In the genomic region with DNA sequence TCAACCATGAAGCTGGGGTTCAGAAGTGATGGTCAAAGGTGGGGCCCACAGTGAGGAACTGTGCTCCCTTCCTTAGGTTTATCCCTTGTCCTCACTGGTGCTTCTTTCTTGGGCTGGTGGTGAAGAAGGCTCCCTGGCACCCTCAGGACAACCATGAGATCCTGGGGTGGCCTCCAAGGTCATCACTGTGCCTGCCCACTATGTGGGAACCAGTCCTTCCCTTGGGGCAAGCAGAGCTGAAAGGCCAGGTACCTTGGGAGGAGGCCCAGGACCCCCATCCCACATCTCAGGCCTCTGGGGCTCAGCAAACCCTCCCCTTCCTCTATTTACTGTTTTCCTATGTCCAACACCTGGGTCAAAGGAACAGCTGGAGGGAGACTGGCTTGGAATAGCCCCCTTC, we compare ENCODE assay signal across 35 cellular contexts.
"Had no signal": no experiment of that assay in that cellular context is flagged by ENCODE, and none has a peak within 500 bp of the region (broad histone marks: within the 10 kb centered on the region; RNA-seq: fewer than 3 reads in every experiment).

No MANE protein-coding gene starts in this region.

- H3K9me3 ChIP-seq: adrenal gland, body of pancreas, breast epithelium, MG63 had no signal

- DNase-seq: activated CD4-positive, alpha-beta memory T cell treated with anti-CD3 and anti-CD28 coated beads, Interleukin-2, amount 10 ng/mL, durations not matched to agents 7 days and 5 days; activated CD4-positive, alpha-beta T cell treated with anti-CD3 and anti-CD28 coated beads for 1 hour; activated CD4-positive, alpha-beta T cell treated with anti-CD3 and anti-CD28 coated beads for 48 hours; activated CD4-positive, CD25-positive, alpha-beta regulatory T cell; activated CD8-positive, alpha-beta memory T cell treated with anti-CD3 and anti-CD28 coated beads for 24 hours; activated CD8-positive, alpha-beta memory T cell treated with anti-CD3 and anti-CD28 coated beads, Interleukin-2, amount 10 ng/mL, durations not matched to agents 7 days and 5 days; activated CD8-positive, alpha-beta memory T cell treated with anti-CD3 and anti-CD28 coated beads, Interleukin-2, amount 50 U/mL, for 48 hours; activated effector memory CD4-positive, alpha-beta T cell treated with anti-CD3 and anti-CD28 coated beads, Interleukin-2, amount 50 U/mL, for 16 hours; activated naive CD4-positive, alpha-beta T cell; activated T-cell treated with anti-CD3 and anti-CD28 coated beads, Interleukin-2, amount 50 U/mL, for 48 hours; adrenal gland; body of pancreas; caudate nucleus; cerebellar nuclear complex; KG1; MG63; MV-4-11; NCI-H1092; NCI-H1417; NCI-H146; NCI-H187; NCI-H2029 treated with DMSO at 0.1 percent for 48 hours; NCI-H2107; NCI-H2171; NCI-H510A; NCI-H526; NCI-H748 treated with DMSO at 0.1 percent for 48 hours; PC-9; Right ventricle myocardium superior; T1000; WERI-Rb-1 had no signal

- H3K27me3 Mint-ChIP-seq: activated CD4-positive, alpha-beta memory T cell treated with anti-CD3 and anti-CD28 coated beads, Interleukin-2, amount 10 ng/mL, durations not matched to agents 7 days and 5 days; activated CD8-positive, alpha-beta memory T cell treated with anti-CD3 and anti-CD28 coated beads, Interleukin-2, amount 10 ng/mL, durations not matched to agents 7 days and 5 days; activated T-helper 17 cell treated with anti-CD3 and anti-CD28 coated beads, Interleukin-2, amount 50 U/mL, for 72 hours had no signal

- H3K27me3 ChIP-seq: adrenal gland, body of pancreas, breast epithelium, MG63 had no signal

- H3K27ac ChIP-seq: adrenal gland, body of pancreas, breast epithelium, PC-9, SK-N-MC, WERI-Rb-1 had no signal

- H3K36me3 ChIP-seq: adrenal gland, breast epithelium, MG63, WERI-Rb-1 had no signal

- H3K27ac Mint-ChIP-seq: activated CD4-positive, alpha-beta memory T cell treated with anti-CD3 and anti-CD28 coated beads, Interleukin-2, amount 10 ng/mL, durations not matched to agents 7 days and 5 days; activated CD8-positive, alpha-beta memory T cell treated with anti-CD3 and anti-CD28 coated beads, Interleukin-2, amount 10 ng/mL, durations not matched to agents 7 days and 5 days; activated naive CD4-positive, alpha-beta T cell treated with anti-CD3 and anti-CD28 coated beads, Interleukin-2, amount 50 U/mL, for 72 hours; activated T-helper 17 cell treated with anti-CD3 and anti-CD28 coated beads, Interleukin-2, amount 50 U/mL, for 72 hours had no signal

- H3K4me2 ChIP-seq: PC-9 had no signal

- H3K4me1 Mint-ChIP-seq: activated CD4-positive, alpha-beta memory T cell treated with anti-CD3 and anti-CD28 coated beads, Interleukin-2, amount 10 ng/mL, durations not matched to agents 7 days and 5 days; activated CD8-positive, alpha-beta memory T cell treated with anti-CD3 and anti-CD28 coated beads, Interleukin-2, amount 10 ng/mL, durations not matched to agents 7 days and 5 days; activated T-helper 17 cell treated with anti-CD3 and anti-CD28 coated beads, Interleukin-2, amount 50 U/mL, for 72 hours had no signal

- H3K4me3 ChIP-seq: adrenal gland, body of pancreas, breast epithelium, MG63, PC-9, SK-N-MC had no signal

- ATAC-seq: activated CD8-positive, alpha-beta memory T cell treated with anti-CD3 and anti-CD28 coated beads, Interleukin-2, amount 10 ng/mL, durations not matched to agents 7 days and 5 days; activated naive CD4-positive, alpha-beta T cell treated with anti-CD3 and anti-CD28 coated beads, Interleukin-2, amount 50 U/mL, for 72 hours; activated T-helper 17 cell treated with anti-CD3 and anti-CD28 coated beads, Interleukin-2, amount 50 U/mL, for 72 hours; body of pancreas had no signal

- H3K36me3 Mint-ChIP-seq: activated CD8-positive, alpha-beta memory T cell treated with anti-CD3 and anti-CD28 coated beads, Interleukin-2, amount 10 ng/mL, durations not matched to agents 7 days and 5 days; activated naive CD4-positive, alpha-beta T cell treated with anti-CD3 and anti-CD28 coated beads, Interleukin-2, amount 50 U/mL, for 72 hours had no signal

- H3K4me1 ChIP-seq: adrenal gland, body of pancreas, breast epithelium had no signal

- H3K4me3 Mint-ChIP-seq: activated CD4-positive, alpha-beta memory T cell treated with anti-CD3 and anti-CD28 coated beads, Interleukin-2, amount 10 ng/mL, durations not matched to agents 7 days and 5 days; activated CD8-positive, alpha-beta memory T cell treated with anti-CD3 and anti-CD28 coated beads, Interleukin-2, amount 10 ng/mL, durations not matched to agents 7 days and 5 days; activated T-helper 17 cell treated with anti-CD3 and anti-CD28 coated beads, Interleukin-2, amount 50 U/mL, for 72 hours had no signal

- H2AFZ ChIP-seq: PC-9 had no signal

- H3K9me3 Mint-ChIP-seq: activated CD4-positive, alpha-beta memory T cell treated with anti-CD3 and anti-CD28 coated beads, Interleukin-2, amount 10 ng/mL, durations not matched to agents 7 days and 5 days; activated naive CD4-positive, alpha-beta T cell treated with anti-CD3 and anti-CD28 coated beads, Interleukin-2, amount 50 U/mL, for 72 hours; activated T-helper 17 cell treated with anti-CD3 and anti-CD28 coated beads, Interleukin-2, amount 50 U/mL, for 72 hours had no signal
